ENCODE assay signal across 21 cellular contexts in the genomic region with DNA sequence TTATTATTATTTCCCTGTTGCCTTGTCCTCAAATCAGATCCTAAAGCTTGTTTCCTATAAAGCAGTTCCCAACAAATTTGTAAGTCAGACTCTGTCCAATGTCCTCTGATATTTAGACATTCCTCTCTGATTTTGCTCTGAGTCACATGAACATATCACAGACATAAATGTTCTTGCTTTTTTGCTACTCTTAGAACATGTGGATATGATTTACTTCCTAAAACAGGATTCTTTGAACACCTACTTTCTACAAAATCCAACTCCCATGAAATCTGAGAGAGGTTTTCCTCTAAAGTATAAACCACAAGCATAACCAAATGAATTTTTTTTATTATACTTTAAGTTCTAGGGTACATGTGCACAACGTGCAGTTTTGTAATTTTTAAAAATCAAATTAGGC.
DNase-seq lines count a peak whose midpoint lies in the region; ATAC-seq and TF ChIP-seq lines count a peak whose summit lies in the region.
"Had no signal": no experiment of that assay in that cellular context is flagged by ENCODE, and none has a peak within 500 bp of the region (broad histone marks: within the 10 kb centered on the region; RNA-seq: fewer than 3 reads in every experiment).

No MANE protein-coding gene starts in this region.

- H3K36me3 Mint-ChIP-seq in GM23338 (ENCODE audit: low read depth) = no peaks in the 10 kb centered on the region; the same call in 2 of the 3 replicates
- H3K36me3 Mint-ChIP-seq: stimulated activated effector memory CD8-positive, alpha-beta T cell treated with anti-CD3 and anti-CD28 coated beads, Interleukin-12 subunit alpha, Interleukin-12 subunit beta, amount 100 ng/mL, for 72 hours had no signal

- CTCF ChIA-PET in HCT116 (lab: Charles Lee) = interaction anchor here (0.8 kb wide), 1 partner anchor 107 kb away, joined by 4 read pairs; no protein-coding TSS in a partner anchor

- H3K4me3 ChIP-seq in HCT116 (replicated peaks in 1 of 2; ENCODE audit: low read depth in 1 of 2, low read length in 2 of 2) = no peak overlapping the region
- H3K4me3 ChIP-seq in adipocyte (ENCODE audit: low read length) = no peak overlapping the region
- no peak overlapping the region for H3K4me3 ChIP-seq in smooth muscle cell
- no peak overlapping the region for H3K4me3 ChIP-seq in GM23338
- H3K4me3 ChIP-seq: BLaER1 treated with 17β-estradiol and CSF1 and Interleukin-3, amounts not matched to agents 10 nM and 100 nM; thyroid gland had no signal

- H3K9me3 ChIP-seq in HCT116 (ENCODE audit: control insufficient read depth in 1 of 2, insufficient read depth in 1 of 2, low read depth in 1 of 2, low read length in 2 of 2) (no peaks in the 10 kb centered on the region), adipocyte (ENCODE audit: control insufficient read depth, low read length) (no peaks in the 10 kb centered on the region), smooth muscle cell (replicated peaks; ENCODE audit: low read depth) (no peaks in the 10 kb centered on the region)
- H3K9me3 ChIP-seq: BLaER1 treated with 17β-estradiol and CSF1 and Interleukin-3, amounts not matched to agents 10 nM and 100 nM; thyroid gland had no signal

- DNase-seq in HCT116 (ENCODE audit: low read depth, low spot score) = no peak
- peak; percentile 83 for DNase-seq in adipocyte (ENCODE audit: low read depth)
- peak; percentile 37 for DNase-seq in fibroblast of the conjunctiva (ENCODE audit: low read depth)
- DNase-seq in smooth muscle cell (lab: John Stamatoyannopoulos, UW; ENCODE audit: unreplicated experiment) = no peak
- no peak for DNase-seq in NCI-H748 treated with DMSO at 0.1 percent for 48 hours (lab: John Stamatoyannopoulos, UW)
- DNase-seq in NCI-H774 (lab: John Stamatoyannopoulos, UW) = no peak
- no peak for DNase-seq in GM23338 (ENCODE audit: low spot score)
- no peak for DNase-seq in germinal center (ENCODE audit: low spot score)
- DNase-seq: activated CD8-positive, alpha-beta T cell treated with anti-CD3 and anti-CD28 coated beads, Interleukin-2, amount 10 ng/mL, durations not matched to agents 7 days and 5 days; activated naive CD8-positive, alpha-beta T cell treated with anti-CD3 and anti-CD28 coated beads, Interleukin-2, amount 10 ng/mL, durations not matched to agents 7 days and 5 days; activated T-cell treated with anti-CD3 and anti-CD28 coated beads, Interleukin-2, amount 50 U/mL, for 48 hours; central memory CD4-positive, alpha-beta T cell; DMS 273 treated with DMSO at 0.1 percent for 48 hours; effector memory CD8-positive, alpha-beta T cell; GOT3; NCI-H1092; thyroid gland had no signal

- H3K27me3 ChIP-seq in HCT116 (ENCODE audit: insufficient read depth, low read length) (no peaks in the 10 kb centered on the region), adipocyte (replicated peaks; ENCODE audit: control insufficient read depth, insufficient read depth, low read length) (no peaks in the 10 kb centered on the region), smooth muscle cell (ENCODE audit: low read depth) (no peaks in the 10 kb centered on the region), GM23338 (ENCODE audit: insufficient read depth) (no peaks in the 10 kb centered on the region)
- H3K27me3 ChIP-seq: BLaER1 treated with 17β-estradiol and CSF1 and Interleukin-3, amounts not matched to agents 10 nM and 100 nM; thyroid gland had no signal

- TSS peak; percentile 51 for BruUV-seq in HCT116 (replicated peaks; lab: Mats Ljungman, UMichigan)

- no peak overlapping the region for H3K27ac Mint-ChIP-seq in GM23338
- H3K27ac Mint-ChIP-seq: activated CD8-positive, alpha-beta T cell treated with anti-CD3 and anti-CD28 coated beads, Interleukin-2, amount 10 ng/mL, durations not matched to agents 7 days and 5 days; activated naive CD8-positive, alpha-beta T cell treated with anti-CD3 and anti-CD28 coated beads, Interleukin-2, amount 10 ng/mL, durations not matched to agents 7 days and 5 days; effector memory CD8-positive, alpha-beta T cell; stimulated activated effector memory CD8-positive, alpha-beta T cell treated with anti-CD3 and anti-CD28 coated beads, Interleukin-12 subunit alpha, Interleukin-12 subunit beta, amount 100 ng/mL, for 72 hours; T-helper 1 cell treated with Interleukin-12 subunit alpha and Interleukin-12 subunit beta and Interleukin-4 antibody, amounts not matched to agents 30 μg/mL and 1 μg/mL, for 36 hours had no signal

- H3K9ac ChIP-seq in HCT116 (ENCODE audit: low read length) = peak overlapping the region; percentile 58
- H3K9ac ChIP-seq in adipocyte (ENCODE audit: low read length) = peak overlapping the region; percentile 90
- H3K9ac ChIP-seq in smooth muscle cell (ENCODE audit: low read depth) = no peak overlapping the region
- H3K9ac ChIP-seq: BLaER1 treated with 17β-estradiol and CSF1 and Interleukin-3, amounts not matched to agents 10 nM and 100 nM had no signal

- H3K27me3 Mint-ChIP-seq in GM23338 (ENCODE audit: insufficient read depth, low read depth, poor library complexity) = no peaks in the 10 kb centered on the region
- H3K27me3 Mint-ChIP-seq: activated naive CD8-positive, alpha-beta T cell treated with anti-CD3 and anti-CD28 coated beads, Interleukin-2, amount 10 ng/mL, durations not matched to agents 7 days and 5 days had no signal

- no peak overlapping the region for H3K4me3 Mint-ChIP-seq in GM23338
- H3K4me3 Mint-ChIP-seq: activated CD8-positive, alpha-beta T cell treated with anti-CD3 and anti-CD28 coated beads, Interleukin-2, amount 10 ng/mL, durations not matched to agents 7 days and 5 days; activated naive CD8-positive, alpha-beta T cell treated with anti-CD3 and anti-CD28 coated beads, Interleukin-2, amount 10 ng/mL, durations not matched to agents 7 days and 5 days; effector memory CD8-positive, alpha-beta T cell; stimulated activated effector memory CD8-positive, alpha-beta T cell treated with anti-CD3 and anti-CD28 coated beads, Interleukin-12 subunit alpha, Interleukin-12 subunit beta, amount 100 ng/mL, for 72 hours; T-helper 1 cell treated with Interleukin-12 subunit alpha and Interleukin-12 subunit beta and Interleukin-4 antibody, amounts not matched to agents 30 μg/mL and 1 μg/mL, for 36 hours had no signal

- H3K4me1 Mint-ChIP-seq in GM23338 = peaks cover 14% of the 10 kb centered on the region; the same call in 2 of the 3 replicates

- ATAC-seq in HCT116 (no peak), GM23338 (no peak)
- ATAC-seq: activated CD8-positive, alpha-beta T cell treated with anti-CD3 and anti-CD28 coated beads, Interleukin-2, amount 10 ng/mL, durations not matched to agents 7 days and 5 days; effector memory CD8-positive, alpha-beta T cell; Right ventricle myocardium inferior; stimulated activated effector memory CD8-positive, alpha-beta T cell treated with anti-CD3 and anti-CD28 coated beads, Interleukin-12 subunit alpha, Interleukin-12 subunit beta, amount 100 ng/mL, for 72 hours had no signal

- RAD21 ChIA-PET in HCT116 (lab: Charles Lee; ENCODE audit: low non-redundant PET in 1 of 2, low total read pairs in 2 of 2, uncharacterized antibody in 2 of 2, unreplicated experiment in 2 of 2) = interaction anchor here in 1 of 2 experiments (1.0 kb wide), 1 partner anchor 123 kb away, joined by 8 read pairs; no protein-coding TSS in a partner anchor

- intact Hi-C loops in HCT116 (cut with micrococcal nuclease) = loop anchor here (2.0 to 10.0 kb wide), 6 partner anchors 62 to 381 kb away; a partner anchor contains a TSS

- H3K9me2 ChIP-seq in HCT116 (ENCODE audit: insufficient read depth) = no peaks in the 10 kb centered on the region
- H3K9me2 ChIP-seq in GM23338 (ENCODE audit: insufficient read depth) = no peaks in the 10 kb centered on the region

- POLR2A ChIA-PET in HCT116 (lab: Charles Lee) = interaction anchor here (0.7 to 1.9 kb wide), 9 partner anchors 32 to 190 kb away, joined by 3 to 11 read pairs (median 3); no protein-coding TSS in a partner anchor

- peaks cover 11% of the 10 kb centered on the region for H3F3A ChIP-seq in smooth muscle cell (ENCODE audit: low read depth)
- H3F3A ChIP-seq in GM23338 (replicated peaks; ENCODE audit: low read depth) = no peaks in the 10 kb centered on the region

- TF ChIP-seq RAD21 in HCT116 (IDR thresholded peaks at IDR 0.05; ENCODE audit: low read depth) = no peak

- H3K36me3 ChIP-seq in HCT116 (ENCODE audit: control insufficient read depth in 1 of 2, insufficient read depth in 2 of 2, low read length in 2 of 2) (0 out of 4 replicates have a peak, but pooled peaks cover 0 to 3% of the 10 kb centered on the region in 2 experiments), adipocyte (ENCODE audit: control insufficient read depth, insufficient read depth, low read length, severe bottlenecking) (no peaks in the 10 kb centered on the region), smooth muscle cell (ENCODE audit: low read depth) (no peaks in the 10 kb centered on the region), GM23338 (ENCODE audit: insufficient read depth) (no peaks in the 10 kb centered on the region)
- H3K36me3 ChIP-seq: BLaER1 treated with 17β-estradiol and CSF1 and Interleukin-3, amounts not matched to agents 10 nM and 100 nM; thyroid gland had no signal

- peak overlapping the region; percentile 64; the same call in 1 of the 2 replicates for H3K4me2 ChIP-seq in HCT116 (ENCODE audit: low read length)
- peak overlapping the region; percentile 56 for H3K4me2 ChIP-seq in smooth muscle cell
- H3K4me2 ChIP-seq in GM23338 = no peak overlapping the region

- no peaks in the 10 kb centered on the region for H3K9me3 Mint-ChIP-seq in GM23338
- H3K9me3 Mint-ChIP-seq: effector memory CD8-positive, alpha-beta T cell; stimulated activated effector memory CD8-positive, alpha-beta T cell treated with anti-CD3 and anti-CD28 coated beads, Interleukin-12 subunit alpha, Interleukin-12 subunit beta, amount 100 ng/mL, for 72 hours had no signal

- H3K79me2 ChIP-seq in HCT116 (ENCODE audit: insufficient read depth, low read length) = peaks cover 16% of the 10 kb centered on the region
- no peaks in the 10 kb centered on the region for H3K79me2 ChIP-seq in smooth muscle cell (ENCODE audit: low read depth)
- no peaks in the 10 kb centered on the region for H3K79me2 ChIP-seq in GM23338 (replicated peaks; ENCODE audit: insufficient read depth)

- no peak overlapping the region for H2AFZ ChIP-seq in HCT116 (ENCODE audit: low read depth, low read length, poor library complexity, severe bottlenecking)
- no peak overlapping the region for H2AFZ ChIP-seq in smooth muscle cell (ENCODE audit: low read depth)
- no peak overlapping the region for H2AFZ ChIP-seq in GM23338

- WGBS in smooth muscle cell (ENCODE audit: low lambda C conversion rate) = 74% methylated on average over 1 of the region's 1 CpG

- H4K20me1 ChIP-seq in HCT116 (ENCODE audit: insufficient read depth) (no peaks in the 10 kb centered on the region), smooth muscle cell (ENCODE audit: low read depth) (no peaks in the 10 kb centered on the region), GM23338 (replicated peaks; ENCODE audit: insufficient read depth) (no peaks in the 10 kb centered on the region)
- H4K20me1 ChIP-seq: BLaER1 treated with 17β-estradiol and CSF1 and Interleukin-3, amounts not matched to agents 10 nM and 100 nM had no signal

- TF ChIP-seq CTCF in HCT116 (IDR thresholded peaks at IDR 0.05 in 2 of 3, conservative IDR thresholded peaks at IDR 0.05 in 1 of 3; ENCODE audit: borderline replicate concordance in 1 of 3, insufficient read depth in 1 of 3, low read depth in 2 of 3, low read length in 2 of 3) (no peak), smooth muscle cell (IDR thresholded peaks at IDR 0.05; ENCODE audit: borderline replicate concordance, insufficient read depth, poor library complexity, severe bottlenecking) (no peak), GM23338 (conservative IDR thresholded peaks at IDR 0.05; ENCODE audit: low read depth in 2 of 2) (no peak)

- H3K4me1 ChIP-seq in HCT116 (ENCODE audit: control insufficient read depth in 1 of 2, insufficient read depth in 2 of 2, low read length in 2 of 2) = peaks cover 90 to 100% of the 10 kb centered on the region in 2 experiments
- peaks cover 63% of the 10 kb centered on the region for H3K4me1 ChIP-seq in adipocyte (ENCODE audit: control insufficient read depth, insufficient read depth, low read length)
- H3K4me1 ChIP-seq in smooth muscle cell (ENCODE audit: low read depth) = peaks cover 22% of the 10 kb centered on the region
- H3K4me1 ChIP-seq in GM23338 (ENCODE audit: insufficient read depth) = peaks cover 16% of the 10 kb centered on the region

- H3K27ac ChIP-seq in HCT116 (ENCODE audit: low read depth, low read length) (peak overlapping the region; percentile 91), smooth muscle cell (ENCODE audit: low read depth) (peak overlapping the region; percentile 95), GM23338 (ENCODE audit: low read depth) (no peak overlapping the region)
- H3K27ac ChIP-seq: BLaER1 treated with 17β-estradiol and CSF1 and Interleukin-3, amounts not matched to agents 10 nM and 100 nM; thyroid gland had no signal

- TF ChIP-seq POLR2A in HCT116 (IDR thresholded peaks at IDR 0.05; ENCODE audit: borderline replicate concordance, extremely low read depth, insufficient read depth, insufficient read length) = no peak

Comparison
In these comparisons a context has a peak if more than half of its experiments do, and no peak if none do; other contexts are left out.
1. DNase-seq: peak in adipocyte (single experiment) and fibroblast of the conjunctiva (single experiment); none in HCT116 (single experiment), smooth muscle cell (single experiment), NCI-H748 treated with DMSO at 0.1 percent for 48 hours (single experiment), NCI-H774 (single experiment), GM23338 (single experiment) and germinal center (single experiment).